ENCODE assay signal across 8 cellular contexts in the genomic region with DNA sequence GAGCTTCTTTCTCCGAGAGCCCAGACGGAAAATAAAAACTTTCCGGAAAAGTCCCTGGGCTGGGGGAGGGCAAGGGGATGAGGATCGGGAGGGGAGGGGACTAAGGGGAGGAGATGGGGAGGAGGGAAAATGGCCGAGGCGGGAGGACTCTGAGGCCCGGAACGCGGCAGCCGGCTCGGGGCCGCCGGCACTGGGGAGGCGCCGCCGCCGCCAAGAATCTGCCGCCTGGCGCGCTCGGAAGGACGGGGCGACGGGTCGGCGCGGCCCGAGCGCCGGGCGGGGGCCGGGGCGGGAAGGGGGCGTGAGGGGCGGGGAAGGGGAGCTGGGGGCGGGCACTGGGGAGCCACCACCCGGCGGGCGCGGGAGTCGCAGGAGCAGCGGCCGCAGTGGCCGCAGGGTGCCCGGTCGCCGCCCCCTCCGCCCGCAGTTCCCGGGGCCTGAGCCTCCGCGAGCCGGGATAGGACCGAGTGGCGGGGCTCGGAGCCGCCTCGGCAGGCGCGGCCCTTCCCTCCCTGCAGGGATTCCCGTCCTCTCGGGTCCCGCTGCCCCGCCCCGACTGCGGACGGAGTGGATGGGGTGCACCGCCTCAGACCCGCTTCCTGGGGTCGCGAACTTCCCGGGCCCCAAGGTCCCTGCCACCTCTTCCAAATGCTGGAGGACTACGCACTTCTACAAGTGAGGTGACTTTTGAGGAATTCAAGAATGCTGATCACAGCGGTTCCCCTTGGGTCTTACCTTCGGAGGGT. TPM values are rescaled to one million over a fixed set of nuclear protein-coding genes. Genes with fewer than 3 reads are reported as not detected.
DNase-seq lines count a peak whose midpoint lies in the region; ATAC-seq and TF ChIP-seq lines count a peak whose summit lies in the region.

A gene (minus strand): TSS at position 252 of the 746 bp plus-strand sequence.

- peak in 1 of 2 experiments; percentile 56 for DNase-seq in Caco-2
- DNase-seq in glomerular visceral epithelial cell (ENCODE audit: extremely low spot score): peak; percentile 72
- DNase-seq in neural crest cell (ENCODE audit: low read depth, low spot score): peak; percentile 53
- no peak for DNase-seq in NCI-H1436 (lab: John Stamatoyannopoulos, UW)

- TF ChIP-seq CTCF in Caco-2 (IDR thresholded peaks at IDR 0.05; ENCODE audit: insufficient read depth in 1 of 2, low read depth in 1 of 2, low read length in 1 of 2, severe bottlenecking in 1 of 2, unreplicated experiment in 1 of 2): no peak
- peak; percentile 44 for TF ChIP-seq CTCF in neural crest cell (conservative IDR thresholded peaks at IDR 0.05)

- POLR2A ChIA-PET in Caco-2 (lab: Charles Lee): no interaction called here

- intact Hi-C loops in Caco-2 (cut with micrococcal nuclease; ENCODE audit: unreplicated experiment): loop anchor here (10.0 kb wide), 1 partner anchor 213 kb away; no protein-coding TSS in a partner anchor

- peak within 1 kb of the TSS; percentile 79 for H3K4me3 Mint-ChIP-seq in Caco-2 (ENCODE audit: unreplicated experiment)
- H3K4me3 Mint-ChIP-seq in IgD-negative memory B cell: peak within 1 kb of the TSS; percentile 72 to 91 (median 86)
- peak within 1 kb of the TSS; percentile 56 for H3K4me3 Mint-ChIP-seq in activated T-helper 17 cell treated with anti-CD3 and anti-CD28 coated beads, Interleukin-2, amount 50 U/mL, for 72 hours
- peak within 1 kb of the TSS; percentile 97 for H3K4me3 Mint-ChIP-seq in neural crest cell

- H3K4me3 ChIP-seq in Caco-2 (ENCODE audit: low read depth, low read length): peak within 1 kb of the TSS; percentile 46

- no peaks in the 10 kb centered on the region for H3K4me1 ChIP-seq in Caco-2

- H3K36me3 ChIP-seq in Caco-2 (ENCODE audit: control insufficient read depth, insufficient read depth, low read length): no peaks in the 10 kb centered on the region

- H3K27me3 ChIP-seq in Caco-2 (replicated peaks; ENCODE audit: control insufficient read depth, insufficient read depth, low read length): peaks cover 2% of the 10 kb centered on the region; the same call in 1 of the 2 replicates

- H3K9me3 Mint-ChIP-seq in Caco-2 (ENCODE audit: unreplicated experiment) (no peaks in the 10 kb centered on the region), IgD-negative memory B cell (peaks cover 0 to 1% (median 0%) of the 10 kb centered on the region in 3 donors), neural crest cell (no peaks in the 10 kb centered on the region)
- H3K9me3 Mint-ChIP-seq in activated T-helper 17 cell treated with anti-CD3 and anti-CD28 coated beads, Interleukin-2, amount 50 U/mL, for 72 hours: no peaks in the 10 kb centered on the region

- no peaks in the 10 kb centered on the region for H3K9me3 ChIP-seq in Caco-2

- CTCF ChIA-PET in Caco-2 (lab: Charles Lee): interaction anchor here (0.5 to 0.6 kb wide), 2 partner anchors 32 to 166 kb away, joined by 4 to 6 read pairs; no protein-coding TSS in a partner anchor

- H3K36me3 Mint-ChIP-seq in Caco-2 (ENCODE audit: insufficient read depth, unreplicated experiment): no peaks in the 10 kb centered on the region
- H3K36me3 Mint-ChIP-seq in IgD-negative memory B cell: no peaks in the 10 kb centered on the region
- peaks cover 8% of the 10 kb centered on the region for H3K36me3 Mint-ChIP-seq in activated T-helper 17 cell treated with anti-CD3 and anti-CD28 coated beads, Interleukin-2, amount 50 U/mL, for 72 hours (ENCODE audit: low read depth)
- no peaks in the 10 kb centered on the region for H3K36me3 Mint-ChIP-seq in neural crest cell (ENCODE audit: low read depth)

- H3K27me3 Mint-ChIP-seq in Caco-2 (ENCODE audit: insufficient read depth, unreplicated experiment) (peaks cover 20% of the 10 kb centered on the region), IgD-negative memory B cell (peaks cover 23% of the 10 kb centered on the region), neural crest cell (ENCODE audit: low read depth) (peaks cover 17% of the 10 kb centered on the region)
- peaks cover 35% of the 10 kb centered on the region for H3K27me3 Mint-ChIP-seq in activated T-helper 17 cell treated with anti-CD3 and anti-CD28 coated beads, Interleukin-2, amount 50 U/mL, for 72 hours

- no TSS peak for BruUV-seq in Caco-2 (replicated peaks; lab: Mats Ljungman, UMichigan)

- H3K4me1 Mint-ChIP-seq in Caco-2 (ENCODE audit: low read depth, unreplicated experiment) (peaks cover 8% of the 10 kb centered on the region), IgD-negative memory B cell (peaks cover 5 to 11% (median 5%) of the 10 kb centered on the region in 3 donors), neural crest cell (peaks cover 22% of the 10 kb centered on the region)
- peaks cover 6% of the 10 kb centered on the region for H3K4me1 Mint-ChIP-seq in activated T-helper 17 cell treated with anti-CD3 and anti-CD28 coated beads, Interleukin-2, amount 50 U/mL, for 72 hours

- ATAC-seq in GM19463 (IDR thresholded peaks at IDR 0.05; ENCODE audit: unreplicated experiment): peak; percentile 57
- no peak for ATAC-seq in activated T-helper 17 cell treated with anti-CD3 and anti-CD28 coated beads, Interleukin-2, amount 50 U/mL, for 72 hours (replicated peaks)
- no peak for ATAC-seq in HG02938 (IDR thresholded peaks at IDR 0.05; ENCODE audit: unreplicated experiment)

- H3K27ac Mint-ChIP-seq in Caco-2 (ENCODE audit: unreplicated experiment) (no peak within 1 kb of the TSS), IgD-negative memory B cell (peak within 1 kb of the TSS in 1 of 3 donors; percentile 87), neural crest cell (ENCODE audit: unreplicated experiment) (peak within 1 kb of the TSS; percentile 92)
- no peak within 1 kb of the TSS for H3K27ac Mint-ChIP-seq in activated T-helper 17 cell treated with anti-CD3 and anti-CD28 coated beads, Interleukin-2, amount 50 U/mL, for 72 hours

RNA-seq across cellular contexts. Expression of the gene that starts here (rescaled TPM):
- 0.36 and 0.49 TPM in 2 replicates for total RNA-seq in Caco-2 (2022)
- 1.0 TPM for polyA plus RNA-seq in IgD-negative memory B cell
- total RNA-seq in activated T-helper 17 cell treated with anti-CD3 and anti-CD28 coated beads, Interleukin-2, amount 50 U/mL, for 72 hours: not detected
- total RNA-seq in neural crest cell: 12.4 and 13.5 TPM in 2 replicates
